1 cellular context compared by ENCODE assay signal in the genomic region with DNA sequence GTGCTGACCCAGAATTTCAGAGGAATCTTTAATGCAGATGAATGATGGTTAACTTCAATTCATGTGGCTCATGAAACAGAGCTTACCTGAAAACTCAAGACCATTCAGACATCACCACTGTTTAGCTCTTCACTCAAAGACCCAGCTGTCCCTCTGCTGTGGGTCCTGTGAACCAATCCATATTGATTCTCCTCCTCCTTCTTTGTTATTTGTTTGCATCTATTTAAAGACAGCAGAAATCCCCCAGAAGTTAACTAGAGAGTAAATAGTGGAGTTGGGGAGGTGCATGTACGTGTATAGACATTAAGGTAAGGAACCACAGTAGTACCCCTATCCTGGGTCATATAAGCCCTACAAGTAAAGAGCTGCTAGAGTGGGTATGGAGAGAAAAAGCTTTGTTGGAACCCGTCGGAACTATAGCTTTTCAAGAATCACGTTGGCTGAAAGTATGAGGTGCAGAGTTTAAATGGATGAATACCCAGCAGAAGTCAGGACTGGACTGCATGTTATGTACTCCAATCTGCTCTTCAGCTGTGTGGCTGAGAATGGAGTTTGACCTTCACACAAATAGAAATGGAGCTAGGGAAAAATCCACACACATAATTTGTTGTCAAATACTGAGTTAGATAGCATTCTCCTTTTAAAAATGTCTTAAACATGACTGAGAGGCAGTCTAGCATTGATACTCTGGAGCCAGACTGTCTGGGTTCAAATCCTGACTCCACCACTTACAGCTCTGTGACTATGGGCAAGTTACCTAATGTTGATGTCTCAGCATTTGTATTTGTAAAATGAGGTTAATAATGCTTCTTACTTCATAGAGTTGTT.
TF ChIP-seq lines count a peak whose summit lies in the region.

No MANE protein-coding gene starts in this region.

TF ChIP-seq in HepG2, 621 proteins besides CTCF, POLR2A, EP300 and RAD21 (continued from another document and continues in another):
- TF ChIP-seq AHDC1 (CRISPR knock-in tag; IDR thresholded peaks at IDR 0.05; ENCODE audit: borderline replicate concordance) (peak; percentile 90), GATAD2A (CRISPR knock-in tag; IDR thresholded peaks at IDR 0.05) (peak; percentile 79), FOXA3 (CRISPR knock-in tag; IDR thresholded peaks at IDR 0.05) (peak; percentile 38), ZFP90 (CRISPR knock-in tag; IDR thresholded peaks at IDR 0.05; ENCODE audit: borderline replicate concordance) (no peak), ATF7-NPFF (CRISPR knock-in tag; IDR thresholded peaks at IDR 0.05; ENCODE audit: low read depth) (0 out of 2 replicates have a peak, but pooled peaks have one; percentile 26), ZNF407 (CRISPR knock-in tag; IDR thresholded peaks at IDR 0.05; ENCODE audit: not compliant biosample characterization) (no peak), MAFF (IDR thresholded peaks at IDR 0.05; ENCODE audit: low read depth, low read length) (peak; percentile 56), ZNF768 (CRISPR knock-in tag; IDR thresholded peaks at IDR 0.05) (no peak), YEATS4 (CRISPR knock-in tag; IDR thresholded peaks at IDR 0.05; ENCODE audit: borderline replicate concordance) (peak; percentile 58), KDM4B (CRISPR knock-in tag; IDR thresholded peaks at IDR 0.05) (no peak), ESRRA (CRISPR knock-in tag; IDR thresholded peaks at IDR 0.05; ENCODE audit: low read depth) (0 out of 2 replicates have a peak, but pooled peaks have one; percentile 59), ZNF772 (CRISPR knock-in tag; IDR thresholded peaks at IDR 0.05) (no peak), ZFX (CRISPR knock-in tag; IDR thresholded peaks at IDR 0.05; ENCODE audit: low read depth) (no peak), ZNF891 (CRISPR knock-in tag; IDR thresholded peaks at IDR 0.05) (no peak), ZNF496 (CRISPR knock-in tag; IDR thresholded peaks at IDR 0.05; ENCODE audit: insufficient replicate concordance) (no peak), ZNF441 (CRISPR knock-in tag; IDR thresholded peaks at IDR 0.05; ENCODE audit: borderline replicate concordance) (0 out of 2 replicates have a peak, but pooled peaks have one; percentile 22), RNF219 (CRISPR knock-in tag; IDR thresholded peaks at IDR 0.05) (no peak)
- TF ChIP-seq, protein P1, sequence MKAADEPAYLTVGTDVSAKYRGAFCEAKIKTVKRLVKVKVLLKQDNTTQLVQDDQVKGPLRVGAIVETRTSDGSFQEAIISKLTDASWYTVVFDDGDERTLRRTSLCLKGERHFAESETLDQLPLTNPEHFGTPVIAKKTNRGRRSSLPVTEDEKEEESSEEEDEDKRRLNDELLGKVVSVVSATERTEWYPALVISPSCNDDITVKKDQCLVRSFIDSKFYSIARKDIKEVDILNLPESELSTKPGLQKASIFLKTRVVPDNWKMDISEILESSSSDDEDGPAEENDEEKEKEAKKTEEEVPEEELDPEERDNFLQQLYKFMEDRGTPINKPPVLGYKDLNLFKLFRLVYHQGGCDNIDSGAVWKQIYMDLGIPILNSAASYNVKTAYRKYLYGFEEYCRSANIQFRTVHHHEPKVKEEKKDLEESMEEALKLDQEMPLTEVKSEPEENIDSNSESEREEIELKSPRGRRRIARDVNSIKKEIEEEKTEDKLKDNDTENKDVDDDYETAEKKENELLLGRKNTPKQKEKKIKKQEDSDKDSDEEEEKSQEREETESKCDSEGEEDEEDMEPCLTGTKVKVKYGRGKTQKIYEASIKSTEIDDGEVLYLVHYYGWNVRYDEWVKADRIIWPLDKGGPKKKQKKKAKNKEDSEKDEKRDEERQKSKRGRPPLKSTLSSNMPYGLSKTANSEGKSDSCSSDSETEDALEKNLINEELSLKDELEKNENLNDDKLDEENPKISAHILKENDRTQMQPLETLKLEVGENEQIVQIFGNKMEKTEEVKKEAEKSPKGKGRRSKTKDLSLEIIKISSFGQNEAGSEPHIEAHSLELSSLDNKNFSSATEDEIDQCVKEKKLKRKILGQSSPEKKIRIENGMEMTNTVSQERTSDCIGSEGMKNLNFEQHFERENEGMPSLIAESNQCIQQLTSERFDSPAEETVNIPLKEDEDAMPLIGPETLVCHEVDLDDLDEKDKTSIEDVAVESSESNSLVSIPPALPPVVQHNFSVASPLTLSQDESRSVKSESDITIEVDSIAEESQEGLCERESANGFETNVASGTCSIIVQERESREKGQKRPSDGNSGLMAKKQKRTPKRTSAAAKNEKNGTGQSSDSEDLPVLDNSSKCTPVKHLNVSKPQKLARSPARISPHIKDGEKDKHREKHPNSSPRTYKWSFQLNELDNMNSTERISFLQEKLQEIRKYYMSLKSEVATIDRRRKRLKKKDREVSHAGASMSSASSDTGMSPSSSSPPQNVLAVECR (CRISPR knock-in tag; IDR thresholded peaks at IDR 0.05; ENCODE audit: borderline replicate concordance), result peak; percentile 11; the same call in 1 of the 2 replicates
- TF ChIP-seq, protein P2, sequence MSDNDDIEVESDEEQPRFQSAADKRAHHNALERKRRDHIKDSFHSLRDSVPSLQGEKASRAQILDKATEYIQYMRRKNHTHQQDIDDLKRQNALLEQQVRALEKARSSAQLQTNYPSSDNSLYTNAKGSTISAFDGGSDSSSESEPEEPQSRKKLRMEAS (IDR thresholded peaks at IDR 0.05), result peak; percentile 60
- TF ChIP-seq, protein P3, sequence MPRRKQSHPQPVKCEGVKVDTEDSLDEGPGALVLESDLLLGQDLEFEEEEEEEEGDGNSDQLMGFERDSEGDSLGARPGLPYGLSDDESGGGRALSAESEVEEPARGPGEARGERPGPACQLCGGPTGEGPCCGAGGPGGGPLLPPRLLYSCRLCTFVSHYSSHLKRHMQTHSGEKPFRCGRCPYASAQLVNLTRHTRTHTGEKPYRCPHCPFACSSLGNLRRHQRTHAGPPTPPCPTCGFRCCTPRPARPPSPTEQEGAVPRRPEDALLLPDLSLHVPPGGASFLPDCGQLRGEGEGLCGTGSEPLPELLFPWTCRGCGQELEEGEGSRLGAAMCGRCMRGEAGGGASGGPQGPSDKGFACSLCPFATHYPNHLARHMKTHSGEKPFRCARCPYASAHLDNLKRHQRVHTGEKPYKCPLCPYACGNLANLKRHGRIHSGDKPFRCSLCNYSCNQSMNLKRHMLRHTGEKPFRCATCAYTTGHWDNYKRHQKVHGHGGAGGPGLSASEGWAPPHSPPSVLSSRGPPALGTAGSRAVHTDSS (CRISPR knock-in tag; conservative IDR thresholded peaks at IDR 0.05), result no peak
- TF ChIP-seq, protein P4, sequence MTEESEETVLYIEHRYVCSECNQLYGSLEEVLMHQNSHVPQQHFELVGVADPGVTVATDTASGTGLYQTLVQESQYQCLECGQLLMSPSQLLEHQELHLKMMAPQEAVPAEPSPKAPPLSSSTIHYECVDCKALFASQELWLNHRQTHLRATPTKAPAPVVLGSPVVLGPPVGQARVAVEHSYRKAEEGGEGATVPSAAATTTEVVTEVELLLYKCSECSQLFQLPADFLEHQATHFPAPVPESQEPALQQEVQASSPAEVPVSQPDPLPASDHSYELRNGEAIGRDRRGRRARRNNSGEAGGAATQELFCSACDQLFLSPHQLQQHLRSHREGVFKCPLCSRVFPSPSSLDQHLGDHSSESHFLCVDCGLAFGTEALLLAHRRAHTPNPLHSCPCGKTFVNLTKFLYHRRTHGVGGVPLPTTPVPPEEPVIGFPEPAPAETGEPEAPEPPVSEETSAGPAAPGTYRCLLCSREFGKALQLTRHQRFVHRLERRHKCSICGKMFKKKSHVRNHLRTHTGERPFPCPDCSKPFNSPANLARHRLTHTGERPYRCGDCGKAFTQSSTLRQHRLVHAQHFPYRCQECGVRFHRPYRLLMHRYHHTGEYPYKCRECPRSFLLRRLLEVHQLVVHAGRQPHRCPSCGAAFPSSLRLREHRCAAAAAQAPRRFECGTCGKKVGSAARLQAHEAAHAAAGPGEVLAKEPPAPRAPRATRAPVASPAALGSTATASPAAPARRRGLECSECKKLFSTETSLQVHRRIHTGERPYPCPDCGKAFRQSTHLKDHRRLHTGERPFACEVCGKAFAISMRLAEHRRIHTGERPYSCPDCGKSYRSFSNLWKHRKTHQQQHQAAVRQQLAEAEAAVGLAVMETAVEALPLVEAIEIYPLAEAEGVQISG (CRISPR knock-in tag; IDR thresholded peaks at IDR 0.05), result no peak
